ENCODE assay signal across 1 cellular context in the genomic region with DNA sequence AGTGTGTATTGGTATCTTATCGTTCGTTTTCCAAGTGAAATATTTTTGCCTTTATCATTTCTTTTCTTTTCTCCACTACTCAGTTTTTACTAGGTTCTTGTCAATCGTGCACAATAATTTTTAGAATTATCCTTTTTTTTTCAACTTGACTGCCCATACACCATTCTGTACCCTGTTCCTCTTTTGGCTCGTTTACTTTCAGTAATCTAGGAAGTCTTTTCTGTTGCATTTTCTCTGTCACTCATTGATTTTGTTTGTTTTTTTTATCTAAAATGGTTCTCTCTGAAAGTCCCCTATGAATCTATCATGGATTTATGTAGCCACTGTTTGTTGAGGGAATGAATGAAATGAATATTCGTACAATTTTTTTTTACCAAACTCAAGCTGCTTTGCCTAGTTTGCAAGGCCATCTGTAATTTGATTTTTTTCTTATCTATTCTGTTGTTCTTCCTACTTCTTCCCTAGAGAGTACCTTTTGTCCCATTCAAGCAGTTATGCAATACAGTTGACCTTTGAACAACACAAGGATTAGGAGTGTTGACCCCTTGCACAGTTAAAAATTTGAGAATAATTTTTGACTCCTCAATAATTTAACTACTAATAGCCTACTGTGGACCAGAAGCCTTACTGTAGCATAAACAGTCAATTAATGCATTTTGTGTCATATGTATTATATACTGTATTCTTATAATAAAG.
A peak's percentile ranks its signal among the peaks of the same experiment; 100 is the strongest.
TF ChIP-seq lines count a peak whose summit lies in the region.

No MANE protein-coding gene starts in this region.

TF ChIP-seq in GM12878, 131 proteins besides CTCF, POLR2A, EP300 and RAD21 (continued from another document):
- TF ChIP-seq, protein P1, sequence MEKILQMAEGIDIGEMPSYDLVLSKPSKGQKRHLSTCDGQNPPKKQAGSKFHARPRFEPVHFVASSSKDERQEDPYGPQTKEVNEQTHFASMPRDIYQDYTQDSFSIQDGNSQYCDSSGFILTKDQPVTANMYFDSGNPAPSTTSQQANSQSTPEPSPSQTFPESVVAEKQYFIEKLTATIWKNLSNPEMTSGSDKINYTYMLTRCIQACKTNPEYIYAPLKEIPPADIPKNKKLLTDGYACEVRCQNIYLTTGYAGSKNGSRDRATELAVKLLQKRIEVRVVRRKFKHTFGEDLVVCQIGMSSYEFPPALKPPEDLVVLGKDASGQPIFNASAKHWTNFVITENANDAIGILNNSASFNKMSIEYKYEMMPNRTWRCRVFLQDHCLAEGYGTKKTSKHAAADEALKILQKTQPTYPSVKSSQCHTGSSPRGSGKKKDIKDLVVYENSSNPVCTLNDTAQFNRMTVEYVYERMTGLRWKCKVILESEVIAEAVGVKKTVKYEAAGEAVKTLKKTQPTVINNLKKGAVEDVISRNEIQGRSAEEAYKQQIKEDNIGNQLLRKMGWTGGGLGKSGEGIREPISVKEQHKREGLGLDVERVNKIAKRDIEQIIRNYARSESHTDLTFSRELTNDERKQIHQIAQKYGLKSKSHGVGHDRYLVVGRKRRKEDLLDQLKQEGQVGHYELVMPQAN (conservative IDR thresholded peaks at IDR 0.05), result no peak
- TF ChIP-seq HDAC2 (IDR thresholded peaks at IDR 0.05) (no peak), WRNIP1 (IDR thresholded peaks at IDR 0.05; ENCODE audit: borderline replicate concordance, low read depth, low read length) (no peak), SPI1 (IDR thresholded peaks at IDR 0.05; ENCODE audit: borderline replicate concordance, insufficient read depth, low read depth, low read length) (peak; percentile 74; the same call in 1 of the 2 replicates), SMAD1 (IDR thresholded peaks at IDR 0.05; ENCODE audit: low read depth, partially characterized antibody) (no peak), MEF2A (IDR thresholded peaks at IDR 0.05; ENCODE audit: insufficient read depth, low read depth, low read length) (no peak), KDM1A (IDR thresholded peaks at IDR 0.05; ENCODE audit: borderline replicate concordance) (no peak), HDAC6 (IDR thresholded peaks at IDR 0.05; ENCODE audit: unreplicated experiment) (no peak), ZNF384 (IDR thresholded peaks at IDR 0.05; ENCODE audit: borderline replicate concordance, low read depth, low read length) (0 out of 2 replicates have a peak, but pooled peaks have one; percentile 14)
- TF ChIP-seq, protein P2, sequence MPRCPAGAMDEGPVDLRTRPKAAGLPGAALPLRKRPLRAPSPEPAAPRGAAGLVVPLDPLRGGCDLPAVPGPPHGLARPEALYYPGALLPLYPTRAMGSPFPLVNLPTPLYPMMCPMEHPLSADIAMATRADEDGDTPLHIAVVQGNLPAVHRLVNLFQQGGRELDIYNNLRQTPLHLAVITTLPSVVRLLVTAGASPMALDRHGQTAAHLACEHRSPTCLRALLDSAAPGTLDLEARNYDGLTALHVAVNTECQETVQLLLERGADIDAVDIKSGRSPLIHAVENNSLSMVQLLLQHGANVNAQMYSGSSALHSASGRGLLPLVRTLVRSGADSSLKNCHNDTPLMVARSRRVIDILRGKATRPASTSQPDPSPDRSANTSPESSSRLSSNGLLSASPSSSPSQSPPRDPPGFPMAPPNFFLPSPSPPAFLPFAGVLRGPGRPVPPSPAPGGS (IDR thresholded peaks at IDR 0.05; ENCODE audit: borderline replicate concordance, insufficient read depth, low read depth, low read length, poor library complexity, severe bottlenecking), result no peak
